In genomic region chr3:64340636-64341240, GRCh38 we compare ENCODE assay signal across 13 cellular contexts.
DNase-seq lines count a peak whose midpoint lies in the region; ATAC-seq, FAIRE-seq and TF ChIP-seq lines count a peak whose summit lies in the region.
"Had no signal": no experiment of that assay in that cellular context is flagged by ENCODE, and none has a peak within 500 bp of the region (broad histone marks: within the 10 kb centered on the region; RNA-seq: fewer than 3 reads in every experiment).

No MANE protein-coding gene starts in this region.

- DNase-seq in LHCN-M2 (ENCODE audit: low read depth) (peak; percentile 73), dedifferentiated amniotic fluid mesenchymal stem cell (ENCODE audit: extremely low spot score) (peak; percentile 87), mesothelial cell of epicardium (ENCODE audit: low spot score in 2 of 2, unreplicated experiment in 2 of 2) (no peak), urothelium cell line (ENCODE audit: low spot score) (peak; percentile 70), SHP77 (lab: John Stamatoyannopoulos, UW) (no peak), HuH-7.5 (ENCODE audit: low spot score) (no peak)
- DNase-seq: aorta, left lung, NCI-H2171, upper lobe of right lung had no signal

- H3K4me1 Mint-ChIP-seq in mesothelial cell of epicardium = peaks cover 62% of the 10 kb centered on the region

- no peaks in the 10 kb centered on the region for H3K27me3 Mint-ChIP-seq in mesothelial cell of epicardium (ENCODE audit: low read depth)

- peak; percentile 23 for FAIRE-seq in urothelium cell line (lab: Jason Lieb, UNC)

- TF ChIP-seq CTCF in mesothelial cell of epicardium (IDR thresholded peaks at IDR 0.05; ENCODE audit: unreplicated experiment) = no peak

- peak overlapping the region; percentile 63 for H3K27ac Mint-ChIP-seq in mesothelial cell of epicardium

- peaks cover 9% of the 10 kb centered on the region for H3K36me3 Mint-ChIP-seq in mesothelial cell of epicardium

- no peak overlapping the region for H3K4me3 Mint-ChIP-seq in mesothelial cell of epicardium

- peaks cover 13% of the 10 kb centered on the region for H3K9me3 Mint-ChIP-seq in mesothelial cell of epicardium

- no peak for ATAC-seq in HG02884 (IDR thresholded peaks at IDR 0.05; ENCODE audit: unreplicated experiment)
- ATAC-seq: esophagus mucosa, left lung, Panc1, upper lobe of right lung had no signal

Comparison
In these comparisons a context has a peak if more than half of its experiments do, and no peak if none do; other contexts are left out.
1. DNase-seq: peak in LHCN-M2 (single experiment), dedifferentiated amniotic fluid mesenchymal stem cell (single experiment) and urothelium cell line (single experiment); none in mesothelial cell of epicardium (0 of 2), SHP77 (0 of 2) and HuH-7.5 (single experiment).